In genomic region chr22:43955040-43955882, GRCh38 we compare ENCODE assay signal across 8 cellular contexts. TPM values are rescaled to one million over a fixed set of nuclear protein-coding genes. Genes with fewer than 3 reads are reported as not detected.
DNase-seq lines count a peak whose midpoint lies in the region; ATAC-seq and TF ChIP-seq lines count a peak whose summit lies in the region.

Gene SAMM50, plus strand, starts transcription at chr22:43955442. Its CDS starts 136 bp downstream, at chr22:43955578.

- TF ChIP-seq CTCF in HFF-Myc (IDR thresholded peaks at IDR 0.05; ENCODE audit: low read depth, low read length, missing control alignments), result no peak
- no peak for TF ChIP-seq CTCF in osteoblast (IDR thresholded peaks at IDR 0.05; ENCODE audit: extremely low read depth, low read depth, low read length)
- no peak for TF ChIP-seq CTCF in thoracic aorta (IDR thresholded peaks at IDR 0.05)

- peak; percentile 77 for DNase-seq in GM04504 (ENCODE audit: low read depth)
- DNase-seq in HFF-Myc (ENCODE audit: extremely low read depth, low read depth), result peak; percentile 73
- peak; percentile 93 for DNase-seq in NAMALWA (ENCODE audit: low spot score)
- DNase-seq in SKM-1 treated with dmso at 0.1 percent for 144 hours (lab: John Stamatoyannopoulos, UW; ENCODE audit: unreplicated experiment), result peak; percentile 87
- peak; percentile 86 for DNase-seq in glomerular visceral epithelial cell (ENCODE audit: extremely low spot score)
- DNase-seq in osteoblast (ENCODE audit: insufficient read length, low spot score, missing footprints), result peak; percentile 98
- peak; percentile 63 for DNase-seq in thoracic aorta (ENCODE audit: low spot score)

- no peaks in the 10 kb centered on the region for H3K9me3 Mint-ChIP-seq in activated naive CD8-positive, alpha-beta T cell (ENCODE audit: low read depth)

- H3K4me1 Mint-ChIP-seq in activated naive CD8-positive, alpha-beta T cell (ENCODE audit: low read depth), result peaks cover 38% of the 10 kb centered on the region

- H3K36me3 ChIP-seq in osteoblast (ENCODE audit: insufficient read depth, low read length) (no peaks in the 10 kb centered on the region), thoracic aorta (no peaks in the 10 kb centered on the region)

- H3K27me3 ChIP-seq in osteoblast (ENCODE audit: insufficient read depth, low read length), result no peaks in the 10 kb centered on the region
- H3K27me3 ChIP-seq in thoracic aorta (replicated peaks; ENCODE audit: insufficient read depth), result no peaks in the 10 kb centered on the region

- H3K79me2 ChIP-seq in osteoblast (ENCODE audit: insufficient read depth, low read length), result peaks cover 47% of the 10 kb centered on the region

- H3K9me3 ChIP-seq in osteoblast (ENCODE audit: low read depth, low read length) (no peaks in the 10 kb centered on the region), thoracic aorta (no peaks in the 10 kb centered on the region)

- peak within 1 kb of the TSS; percentile 97 for H2AFZ ChIP-seq in osteoblast (ENCODE audit: low read length)

- H3K4me1 ChIP-seq in osteoblast (ENCODE audit: insufficient read depth, low read length) (peaks cover 24% of the 10 kb centered on the region), thoracic aorta (ENCODE audit: control insufficient read depth in 1 of 2, low read depth in 2 of 2) (peaks cover 17 to 23% of the 10 kb centered on the region in 2 donors)

- H3K27me3 Mint-ChIP-seq in activated naive CD8-positive, alpha-beta T cell, result no peaks in the 10 kb centered on the region

- H4K20me1 ChIP-seq in osteoblast (ENCODE audit: insufficient read depth, low read length), result peaks cover 12% of the 10 kb centered on the region

- ATAC-seq in thoracic aorta (ENCODE audit: insufficient number of reproducible peaks, low FRiP score, low read depth), result peak; percentile 63

- H3K4me2 ChIP-seq in osteoblast (ENCODE audit: insufficient read depth, low read length), result peak within 1 kb of the TSS; percentile 91

- H3K4me3 ChIP-seq in HFF-Myc (replicated peaks; ENCODE audit: low read depth, low read length) (peak within 1 kb of the TSS; percentile 93), osteoblast (ENCODE audit: insufficient read depth, low read length) (peak within 1 kb of the TSS; percentile 97), thoracic aorta (peak within 1 kb of the TSS; percentile 93)

- H3K36me3 Mint-ChIP-seq in activated naive CD8-positive, alpha-beta T cell, result no peaks in the 10 kb centered on the region

- peak within 1 kb of the TSS; percentile 96 for H3K27ac Mint-ChIP-seq in activated naive CD8-positive, alpha-beta T cell

- H3K4me3 Mint-ChIP-seq in activated naive CD8-positive, alpha-beta T cell, result peak within 1 kb of the TSS; percentile 99

- H3K27ac ChIP-seq in osteoblast (ENCODE audit: low read depth, low read length), result peak within 1 kb of the TSS; percentile 89
- H3K27ac ChIP-seq in thoracic aorta, result peak within 1 kb of the TSS; percentile 74

RNA-seq across cellular contexts. Expression of gene SAMM50, which starts in this region (rescaled TPM):
- total RNA-seq in osteoblast, result 36.6 and 41.5 TPM in 2 replicates
- 10 to 100 TPM; 22.6 to 28.1 TPM for total RNA-seq in thoracic aorta

Comparison
In these comparisons a context has a peak if more than half of its experiments do, and no peak if none do; other contexts are left out.
1. Peak in every context shown above with its lines: DNase-seq, ATAC-seq, H3K4me3 ChIP-seq and H3K27ac ChIP-seq.